8 cellular contexts compared by ENCODE assay signal in the genomic region with DNA sequence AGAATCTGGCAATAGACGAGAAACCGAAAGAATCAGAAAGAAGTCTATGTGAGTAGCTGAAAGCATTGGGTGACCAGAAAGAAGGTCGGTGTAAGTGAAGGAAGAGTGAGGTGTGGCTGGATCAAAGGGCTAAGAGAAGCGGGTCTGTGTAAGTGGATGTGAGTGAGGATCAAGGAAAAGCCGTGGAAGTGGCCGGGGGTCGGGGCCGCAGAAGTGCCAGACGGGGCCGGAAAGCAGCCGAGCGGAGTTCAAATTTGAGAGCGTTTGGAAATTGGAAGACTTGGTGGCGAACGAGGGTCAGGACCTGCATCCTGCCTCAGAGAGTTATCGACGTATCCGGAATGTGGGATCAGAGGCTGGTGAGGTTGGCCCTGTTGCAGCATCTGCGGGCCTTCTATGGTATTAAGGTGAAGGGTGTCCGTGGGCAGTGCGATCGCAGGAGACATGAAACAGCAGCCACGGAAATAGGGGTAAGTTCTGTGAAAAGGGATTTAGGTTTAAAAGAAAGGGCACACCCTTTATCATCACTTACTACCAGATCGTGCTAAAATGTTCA. TPM values are rescaled to one million over a fixed set of nuclear protein-coding genes. Genes with fewer than 3 reads are reported as not detected.
DNase-seq lines count a peak whose midpoint lies in the region; ATAC-seq, FAIRE-seq and TF ChIP-seq lines count a peak whose summit lies in the region.
"Not testable (repeated sequence)": the region's sequence is repeated elsewhere in the genome, so short reads cannot be mapped to it uniquely, and the experiment has no call there.

No MANE protein-coding gene starts in this region.

- WGBS in A549 (ENCODE audit: missing lambda C conversion rate), result under 1% methylated on average over 24 of the region's 24 CpGs
- WGBS in prostate gland, result under 1% methylated on average over 23 of the region's 24 CpGs

- peaks cover 21% of the 10 kb centered on the region for H3K4me1 Mint-ChIP-seq in HFFc6 (ENCODE audit: low read depth)
- H3K4me1 Mint-ChIP-seq in IgD-negative memory B cell, result peaks cover 9 to 15% (median 11%) of the 10 kb centered on the region in 3 donors
- H3K4me1 Mint-ChIP-seq in activated CD4-positive, alpha-beta T cell treated with anti-CD3 and anti-CD28 coated beads, Interleukin-2, amount 10 ng/mL, durations not matched to agents 24 days and 14 days, result peaks cover 16% of the 10 kb centered on the region
- peaks cover 16% of the 10 kb centered on the region for H3K4me1 Mint-ChIP-seq in dendritic cell treated with granulocyte-macrophage colony-stimulating factor and Interleukin-4, amounts not matched to agents 40 ng/mL and 50 ng/mL, for 4 days (ENCODE audit: low read depth)

- not testable (repeated sequence) for TF ChIP-seq EP300 in A549 (IDR thresholded peaks at IDR 0.05)

- H3K27ac ChIP-seq in A549, result peak overlapping the region; percentile 77 to 92
- H3K27ac ChIP-seq in kidney (ENCODE audit: low read depth in 2 of 2, low read length in 2 of 2); prostate gland: not testable (repeated sequence)

- TF ChIP-seq POLR2A in A549 (IDR thresholded peaks at IDR 0.05; ENCODE audit: low read length); prostate gland (IDR thresholded peaks at IDR 0.05): not testable (repeated sequence)

- DNase-seq in A549 (ENCODE audit: low read depth in 1 of 2, low spot score in 1 of 2); HFFc6; kidney; prostate gland (ENCODE audit: low spot score): not testable (repeated sequence)
- peak; percentile 70 for DNase-seq in activated CD4-positive, alpha-beta T cell treated with anti-CD3 and anti-CD28 coated beads, Interleukin-2, amount 10 ng/mL, durations not matched to agents 24 days and 14 days

- intact Hi-C loops in activated CD4-positive, alpha-beta T cell treated with anti-CD3 and anti-CD28 coated beads, Interleukin-2, amount 10 ng/mL, durations not matched to agents 24 days and 14 days (cut with micrococcal nuclease); dendritic cell treated with granulocyte-macrophage colony-stimulating factor and Interleukin-4, amounts not matched to agents 40 ng/mL and 50 ng/mL, for 4 days (cut with micrococcal nuclease); kidney (cut with DNase I); prostate gland (cut with DNase I): not testable (repeated sequence)

- TF ChIP-seq CTCF in A549 (IDR thresholded peaks at IDR 0.05); HFFc6 (IDR thresholded peaks at IDR 0.05); kidney (IDR thresholded peaks at IDR 0.05; ENCODE audit: borderline replicate concordance, extremely low read depth, insufficient read depth); prostate gland (IDR thresholded peaks at IDR 0.05): not testable (repeated sequence)

- TF ChIP-seq RAD21 in A549 (conservative IDR thresholded peaks at IDR 0.05 in 1 of 2, IDR thresholded peaks at IDR 0.05 in 1 of 2), result not testable (repeated sequence)

- peaks cover 13% of the 10 kb centered on the region; the same call in 2 of the 3 replicates for H3K4me1 ChIP-seq in A549
- H3K4me1 ChIP-seq in kidney (ENCODE audit: control insufficient read depth in 1 of 2, insufficient read depth in 1 of 2, low read depth in 1 of 2, low read length in 2 of 2); prostate gland (replicated peaks): not testable (repeated sequence)

- not testable (repeated sequence) for H3K27me3 ChIP-seq in prostate gland (replicated peaks; ENCODE audit: insufficient read depth)

- H3K9ac ChIP-seq in kidney (ENCODE audit: low read length in 2 of 2), result not testable (repeated sequence)

- peak; percentile 51 to 60 for ATAC-seq in A549
- peak; percentile 1 for ATAC-seq in GM18858 (IDR thresholded peaks at IDR 0.05; ENCODE audit: unreplicated experiment)

- H3K9me3 ChIP-seq in A549; kidney (ENCODE audit: control insufficient read depth in 1 of 2, low read length in 2 of 2); prostate gland: not testable (repeated sequence)

- H3K4me3 ChIP-seq in A549 (peak overlapping the region; percentile 87), kidney (ENCODE audit: low read length in 2 of 2) (peak overlapping the region; percentile 64 to 75), prostate gland (peak overlapping the region; percentile 36 to 37)

- not testable (repeated sequence) for H3K9me3 Mint-ChIP-seq in HFFc6; IgD-negative memory B cell; activated CD4-positive, alpha-beta T cell treated with anti-CD3 and anti-CD28 coated beads, Interleukin-2, amount 10 ng/mL, durations not matched to agents 24 days and 14 days; dendritic cell treated with granulocyte-macrophage colony-stimulating factor and Interleukin-4, amounts not matched to agents 40 ng/mL and 50 ng/mL, for 4 days

- POLR2A ChIA-PET in A549 (lab: Yijun Ruan, JAX), result interaction anchor here (0.6 kb wide), 1 partner anchor 1312 kb away, joined by 4 read pairs; no protein-coding TSS in a partner anchor

- CTCF ChIA-PET in A549 (lab: Yijun Ruan, JAX), result not testable (repeated sequence)

- not testable (repeated sequence) for FAIRE-seq in A549 (lab: Jason Lieb, UNC); kidney (lab: Jason Lieb, UNC)

- H3K4me3 Mint-ChIP-seq in HFFc6, result peak overlapping the region; percentile 97
- H3K4me3 Mint-ChIP-seq in IgD-negative memory B cell, result peak overlapping the region; percentile 95 to 100 (median 97)
- H3K4me3 Mint-ChIP-seq in activated CD4-positive, alpha-beta T cell treated with anti-CD3 and anti-CD28 coated beads, Interleukin-2, amount 10 ng/mL, durations not matched to agents 24 days and 14 days, result peak overlapping the region; percentile 93
- peak overlapping the region; percentile 94 for H3K4me3 Mint-ChIP-seq in dendritic cell treated with granulocyte-macrophage colony-stimulating factor and Interleukin-4, amounts not matched to agents 40 ng/mL and 50 ng/mL, for 4 days

- not testable (repeated sequence) for H3K36me3 ChIP-seq in kidney (ENCODE audit: control insufficient read depth in 1 of 2, insufficient read depth in 2 of 2, low read length in 2 of 2); prostate gland

- H3K36me3 Mint-ChIP-seq in HFFc6 (ENCODE audit: low read depth), result peaks cover 24% of the 10 kb centered on the region
- not testable (repeated sequence) for H3K36me3 Mint-ChIP-seq in IgD-negative memory B cell; dendritic cell treated with granulocyte-macrophage colony-stimulating factor and Interleukin-4, amounts not matched to agents 40 ng/mL and 50 ng/mL, for 4 days (ENCODE audit: low read depth)
- H3K36me3 Mint-ChIP-seq in activated CD4-positive, alpha-beta T cell treated with anti-CD3 and anti-CD28 coated beads, Interleukin-2, amount 10 ng/mL, durations not matched to agents 24 days and 14 days (ENCODE audit: low read depth), result peaks cover 17% of the 10 kb centered on the region

- H3K4me2 ChIP-seq in A549, result peak overlapping the region; percentile 93

- not testable (repeated sequence) for H3K27me3 Mint-ChIP-seq in HFFc6 (ENCODE audit: insufficient read depth); IgD-negative memory B cell; activated CD4-positive, alpha-beta T cell treated with anti-CD3 and anti-CD28 coated beads, Interleukin-2, amount 10 ng/mL, durations not matched to agents 24 days and 14 days; dendritic cell treated with granulocyte-macrophage colony-stimulating factor and Interleukin-4, amounts not matched to agents 40 ng/mL and 50 ng/mL, for 4 days

- peak overlapping the region; percentile 91 for H3K27ac Mint-ChIP-seq in HFFc6
- H3K27ac Mint-ChIP-seq in IgD-negative memory B cell, result peak overlapping the region; percentile 85 to 100 (median 92)
- peak overlapping the region; percentile 99 for H3K27ac Mint-ChIP-seq in activated CD4-positive, alpha-beta T cell treated with anti-CD3 and anti-CD28 coated beads, Interleukin-2, amount 10 ng/mL, durations not matched to agents 24 days and 14 days
- peak overlapping the region; percentile 76 for H3K27ac Mint-ChIP-seq in dendritic cell treated with granulocyte-macrophage colony-stimulating factor and Interleukin-4, amounts not matched to agents 40 ng/mL and 50 ng/mL, for 4 days

RNA-seq across cellular contexts. Expression of a gene that starts 0.6 kb away (rescaled TPM):
- 39.3 and 41.4 TPM in 2 replicates for polyA plus RNA-seq in A549 (2011; rRNA removed)
- 14.2 and 14.5 TPM in 2 replicates for polyA plus RNA-seq in A549 (2012; cell fraction: cytosol; rRNA removed)
- polyA plus RNA-seq in A549 (2012; cell fraction: nucleus; rRNA removed), result 7.4 and 13.7 TPM in 2 replicates
- 90.9 to 121 TPM (median 121 TPM) in 3 replicates for polyA plus RNA-seq in A549 (2017; fragmentation: RNase III; extraction: RNeasy Plus Mini Kit Qiagen cat#74134 plus additional on column Dnase treatment)
- polyA minus RNA-seq in A549 (2011; rRNA and poly(A)+ RNA removed), result 9.8 and 10.6 TPM in 2 replicates
- total RNA-seq in HFFc6 (2021; fragmentation: NEBNext Ultra II Directional; extraction: Animal tissue kit (Norgen Biotek cat#: 25700)), result 10 to 100 TPM; 24.9 to 95.0 (median 74.6) TPM
- polyA plus RNA-seq in IgD-negative memory B cell, result 2.4 TPM
- 95.7 and 98.2 TPM in 2 replicates for total RNA-seq in activated CD4-positive, alpha-beta T cell treated with anti-CD3 and anti-CD28 coated beads, Interleukin-2, amount 10 ng/mL, durations not matched to agents 24 days and 14 days
- total RNA-seq in kidney, result 4.6 TPM
- 0.73 TPM for polyA plus RNA-seq in kidney (ENCODE audit: insufficient read depth, low read depth, low replicate concordance)
- total RNA-seq in prostate gland, result 1 to 10 TPM; 2.6 to 7.0 TPM

RNA-seq across cellular contexts. Expression of a gene that starts 22.7 kb away (rescaled TPM):
- 3.1 and 3.3 TPM in 2 replicates for polyA plus RNA-seq in A549 (2011; rRNA removed)
- 0.26 and 1.3 TPM in 2 replicates for polyA plus RNA-seq in A549 (2012; cell fraction: cytosol; rRNA removed)
- polyA plus RNA-seq in A549 (2012; cell fraction: nucleus; rRNA removed), result 1.6 and 2.1 TPM in 2 replicates
- 3.0 to 3.9 TPM (median 3.0 TPM) in 3 replicates for polyA plus RNA-seq in A549 (2017; fragmentation: RNase III; extraction: RNeasy Plus Mini Kit Qiagen cat#74134 plus additional on column Dnase treatment)
- polyA minus RNA-seq in A549 (2011; rRNA and poly(A)+ RNA removed), result 1.9 and 2.9 TPM in 2 replicates
- 1 to 10 TPM in 1 of 6 experiments, under 1 TPM in 5; 0.37 to 1.4 (median 0.51) TPM for total RNA-seq in HFFc6 (2021; fragmentation: NEBNext Ultra II Directional; extraction: Animal tissue kit (Norgen Biotek cat#: 25700))
- polyA plus RNA-seq in IgD-negative memory B cell, result 0.38 TPM
- 4.1 and 4.5 TPM in 2 replicates for total RNA-seq in activated CD4-positive, alpha-beta T cell treated with anti-CD3 and anti-CD28 coated beads, Interleukin-2, amount 10 ng/mL, durations not matched to agents 24 days and 14 days
- 14.7 TPM for total RNA-seq in kidney
- 6.3 TPM for polyA plus RNA-seq in kidney (ENCODE audit: insufficient read depth, low read depth, low replicate concordance)
- 1 to 10 TPM; 3.9 to 10.0 TPM for total RNA-seq in prostate gland

RNA-seq across cellular contexts. Expression of a gene that starts 25.6 kb away (rescaled TPM):
- polyA plus RNA-seq in A549 (2011; rRNA removed), result 9.4 and 10.5 TPM in 2 replicates
- polyA plus RNA-seq in A549 (2012; cell fraction: cytosol; rRNA removed), result 0.60 and 0.67 TPM in 2 replicates
- 0.31 and 0.64 TPM in 2 replicates for polyA plus RNA-seq in A549 (2012; cell fraction: nucleus; rRNA removed)
- 0.72 to 1.7 TPM (median 1.4 TPM) in 3 replicates for polyA plus RNA-seq in A549 (2017; fragmentation: RNase III; extraction: RNeasy Plus Mini Kit Qiagen cat#74134 plus additional on column Dnase treatment)
- polyA minus RNA-seq in A549 (2011; rRNA and poly(A)+ RNA removed), result 2.6 and 6.0 TPM in 2 replicates
- total RNA-seq in HFFc6 (2021; fragmentation: NEBNext Ultra II Directional; extraction: Animal tissue kit (Norgen Biotek cat#: 25700)), result 1 to 10 TPM; 2.6 to 5.5 (median 3.5) TPM
- not detected for polyA plus RNA-seq in IgD-negative memory B cell
- 1.5 and 2.2 TPM in 2 replicates for total RNA-seq in activated CD4-positive, alpha-beta T cell treated with anti-CD3 and anti-CD28 coated beads, Interleukin-2, amount 10 ng/mL, durations not matched to agents 24 days and 14 days
- 1.3 TPM for total RNA-seq in kidney
- polyA plus RNA-seq in kidney (ENCODE audit: insufficient read depth, low read depth, low replicate concordance), result 1.6 TPM
- 1 to 10 TPM in 1 of 2 donors, under 1 TPM in 1; 0.96 to 4.2 TPM for total RNA-seq in prostate gland

Comparison
In these comparisons a context has a peak if more than half of its experiments do, and no peak if none do; other contexts are left out.
1. H3K4me3 ChIP-seq: peak in every context shown above with its lines; median percentile 87 in A549; 70 in kidney; 36 in prostate gland.